Comparison of ENCODE assay signal across 15 cellular contexts in genomic region chr4:152064282-152064681, GRCh38.
DNase-seq lines count a peak whose midpoint lies in the region; ATAC-seq and TF ChIP-seq lines count a peak whose summit lies in the region.
"Had no signal": no experiment of that assay in that cellular context is flagged by ENCODE, and none has a peak within 500 bp of the region (broad histone marks: within the 10 kb centered on the region; RNA-seq: fewer than 3 reads in every experiment).

No MANE protein-coding gene starts in this region.

- no peak for TF ChIP-seq CTCF in GM23338 (conservative IDR thresholded peaks at IDR 0.05; ENCODE audit: low read depth in 2 of 2)
- no peak for TF ChIP-seq CTCF in neural cell (IDR thresholded peaks at IDR 0.05; ENCODE audit: poor library complexity, severe bottlenecking)

- no peak overlapping the region for H3K4me3 ChIP-seq in BLaER1
- no peak overlapping the region for H3K4me3 ChIP-seq in GM23338
- H3K4me3 ChIP-seq in neural cell (ENCODE audit: low read length): peak overlapping the region; percentile 14
- H3K4me3 ChIP-seq: A549, SJCRH30 had no signal

- H3K27me3 Mint-ChIP-seq in GM23338 (ENCODE audit: insufficient read depth, low read depth, poor library complexity): no peaks in the 10 kb centered on the region

- no peak overlapping the region for H3K4me3 Mint-ChIP-seq in GM23338
- H3K4me3 Mint-ChIP-seq: CD14-positive monocyte had no signal

- H3K27me3 ChIP-seq in BLaER1: no peaks in the 10 kb centered on the region
- no peaks in the 10 kb centered on the region for H3K27me3 ChIP-seq in GM23338 (ENCODE audit: insufficient read depth)
- H3K27me3 ChIP-seq in neural cell (ENCODE audit: insufficient read depth, low read depth, low read length): no peaks in the 10 kb centered on the region
- H3K27me3 ChIP-seq: SJCRH30 had no signal

- no peak overlapping the region for H3K27ac Mint-ChIP-seq in GM23338

- H3F3A ChIP-seq in GM23338 (replicated peaks; ENCODE audit: low read depth): no peaks in the 10 kb centered on the region
- no peaks in the 10 kb centered on the region for H3F3A ChIP-seq in neural cell (ENCODE audit: insufficient read depth, low read length, poor library complexity, severe bottlenecking)

- TF ChIP-seq RAD21 in neural cell (conservative IDR thresholded peaks at IDR 0.05): no peak

- H3K9ac ChIP-seq in BLaER1 (no peak overlapping the region), neural cell (ENCODE audit: low read length) (no peak overlapping the region)
- H3K9ac ChIP-seq: KMS-11 had no signal

- TF ChIP-seq EP300 in neural cell (conservative IDR thresholded peaks at IDR 0.05; ENCODE audit: poor library complexity, severe bottlenecking): peak; percentile 2

- H3K4me2 ChIP-seq in BLaER1 (peak overlapping the region; percentile 65), GM23338 (peak overlapping the region; percentile 25; the same call in 1 of the 2 replicates), neural cell (ENCODE audit: low read length) (no peak overlapping the region)
- H3K4me2 ChIP-seq: A549, KMS-11 had no signal

- H2AFZ ChIP-seq in GM23338 (0 out of 2 replicates have a peak overlapping the region, but pooled peaks have one; percentile 67), neural cell (ENCODE audit: low read depth, low read length) (no peak overlapping the region)

- H3K4me1 Mint-ChIP-seq in GM23338: peaks cover 39% of the 10 kb centered on the region

- ATAC-seq in GM23338: no peak
- ATAC-seq: A549 had no signal

- no peak for DNase-seq in GM23338 (ENCODE audit: low spot score)
- no peak for DNase-seq in caudate nucleus (lab: John Stamatoyannopoulos, UW)
- DNase-seq in middle frontal gyrus (ENCODE audit: extremely low spot score, low spot score): no peak
- DNase-seq in GM19238 (ENCODE audit: insufficient read length, low spot score): no peak
- DNase-seq in effector CD8-positive, alpha-beta T cell (lab: John Stamatoyannopoulos, UW): no peak
- DNase-seq in NCI-H2171 (lab: John Stamatoyannopoulos, UW): no peak
- DNase-seq: NCI-H345, SW 1271 had no signal

- H3K9me3 Mint-ChIP-seq in GM23338: no peaks in the 10 kb centered on the region

- H3K4me1 ChIP-seq in BLaER1 (peaks cover 64% of the 10 kb centered on the region), GM23338 (ENCODE audit: insufficient read depth) (peaks cover 33% of the 10 kb centered on the region)
- H3K4me1 ChIP-seq: A549 had no signal

- H3K27ac ChIP-seq in BLaER1 (no peak overlapping the region), GM23338 (ENCODE audit: low read depth) (no peak overlapping the region), caudate nucleus (ENCODE audit: low read depth, low read length) (peak overlapping the region; percentile 42), neural cell (ENCODE audit: low read length) (no peak overlapping the region)
- H3K27ac ChIP-seq: A549, KMS-11, SJCRH30 had no signal

- no peaks in the 10 kb centered on the region for H3K36me3 Mint-ChIP-seq in GM23338 (ENCODE audit: low read depth)
- H3K36me3 Mint-ChIP-seq: CD14-positive monocyte had no signal

- H3K9me3 ChIP-seq in BLaER1: peaks cover 30% of the 10 kb centered on the region
- no peaks in the 10 kb centered on the region for H3K9me3 ChIP-seq in neural cell (ENCODE audit: low read length)
- H3K9me3 ChIP-seq: A549, Caco-2, SJCRH30 had no signal

- H3K9me2 ChIP-seq in GM23338 (ENCODE audit: insufficient read depth) (peaks cover 8% of the 10 kb centered on the region; the same call in 1 of the 2 replicates), neural cell (ENCODE audit: insufficient read depth, low read length) (no peaks in the 10 kb centered on the region)

- peaks cover 15% of the 10 kb centered on the region for H3K36me3 ChIP-seq in BLaER1
- no peaks in the 10 kb centered on the region for H3K36me3 ChIP-seq in GM23338 (ENCODE audit: insufficient read depth)
- H3K36me3 ChIP-seq in neural cell (ENCODE audit: insufficient read depth, low read length): no peaks in the 10 kb centered on the region
- H3K36me3 ChIP-seq: SJCRH30 had no signal

- H4K20me1 ChIP-seq in BLaER1: no peaks in the 10 kb centered on the region
- no peaks in the 10 kb centered on the region for H4K20me1 ChIP-seq in GM23338 (replicated peaks; ENCODE audit: insufficient read depth)
- no peaks in the 10 kb centered on the region for H4K20me1 ChIP-seq in neural cell (ENCODE audit: insufficient read depth)

- no peaks in the 10 kb centered on the region for H3K79me2 ChIP-seq in GM23338 (replicated peaks; ENCODE audit: insufficient read depth)
- no peaks in the 10 kb centered on the region for H3K79me2 ChIP-seq in neural cell (replicated peaks; ENCODE audit: insufficient read depth, low read length)

TF ChIP-seq in GM23338, 12 proteins besides CTCF, POLR2A, EP300 and RAD21 (continues in another document):
- no peak for TF ChIP-seq STAT1 (IDR thresholded peaks at IDR 0.05; ENCODE audit: unreplicated experiment)
- TF ChIP-seq POLR2AphosphoS5 (IDR thresholded peaks at IDR 0.05; ENCODE audit: low read depth): no peak
- no peak for TF ChIP-seq ETS1 (IDR thresholded peaks at IDR 0.05)
- TF ChIP-seq CREB1 (CRISPR knock-in tag; IDR thresholded peaks at IDR 0.05; ENCODE audit: low read depth): no peak
- no peak for TF ChIP-seq ZNF114 (CRISPR knock-in tag; IDR thresholded peaks at IDR 0.05)

TF ChIP-seq in neural cell, 6 proteins besides CTCF, POLR2A, EP300 and RAD21:
- no peak for TF ChIP-seq SMC3 (conservative IDR thresholded peaks at IDR 0.05; ENCODE audit: poor library complexity)
- TF ChIP-seq REST (IDR thresholded peaks at IDR 0.05; ENCODE audit: borderline replicate concordance): no peak
- TF ChIP-seq MXI1 (conservative IDR thresholded peaks at IDR 0.05; ENCODE audit: poor library complexity, severe bottlenecking): no peak
- TF ChIP-seq POLR2AphosphoS5 (IDR thresholded peaks at IDR 0.05): no peak
- TF ChIP-seq TAF1 (IDR thresholded peaks at IDR 0.05; ENCODE audit: low read depth): no peak
- no peak for TF ChIP-seq EZH2 (IDR thresholded peaks at IDR 0.05; ENCODE audit: borderline replicate concordance, insufficient read depth, low read length, poor library complexity, severe bottlenecking)
TF ChIP-seq in neural cell: peak in this region for 0.
